In the genomic region with DNA sequence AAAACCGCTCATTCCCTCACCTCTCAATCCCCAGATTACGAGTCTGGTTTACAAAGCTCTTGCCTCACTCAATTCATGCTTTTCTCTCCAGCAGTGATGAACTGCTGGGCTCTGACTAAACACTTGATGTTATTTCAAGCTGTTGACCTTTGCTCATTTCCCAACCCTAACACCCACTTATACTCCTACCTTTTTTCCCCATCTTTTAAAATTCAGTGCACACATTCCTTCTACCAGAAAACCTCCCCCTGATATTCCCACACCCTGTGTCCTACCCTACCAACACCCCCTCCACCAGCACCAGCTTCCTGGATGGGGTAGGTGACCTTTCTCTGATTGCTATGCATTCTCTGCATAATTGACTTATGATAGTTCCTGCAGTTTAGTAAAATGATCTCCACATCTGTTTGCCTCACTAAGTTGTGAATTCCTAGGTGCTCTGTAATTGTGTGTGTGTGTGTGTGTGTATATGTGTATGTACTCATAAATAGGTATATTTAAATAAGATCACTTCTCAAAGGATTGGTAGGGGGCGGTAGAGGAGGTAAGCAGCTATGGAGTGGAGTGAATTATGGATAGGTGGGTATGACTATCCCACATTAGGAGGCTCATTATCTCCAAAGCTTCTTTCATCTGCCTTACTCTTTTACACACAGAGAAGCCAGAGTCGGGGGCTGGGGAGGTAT, we compare ENCODE assay signal across 1 cellular context.
TF ChIP-seq lines count a peak whose summit lies in the region.

No MANE protein-coding gene starts in this region.

TF ChIP-seq in A549, 52 proteins besides CTCF, POLR2A, EP300 and RAD21 (continued from another document):
- TF ChIP-seq, protein P1, sequence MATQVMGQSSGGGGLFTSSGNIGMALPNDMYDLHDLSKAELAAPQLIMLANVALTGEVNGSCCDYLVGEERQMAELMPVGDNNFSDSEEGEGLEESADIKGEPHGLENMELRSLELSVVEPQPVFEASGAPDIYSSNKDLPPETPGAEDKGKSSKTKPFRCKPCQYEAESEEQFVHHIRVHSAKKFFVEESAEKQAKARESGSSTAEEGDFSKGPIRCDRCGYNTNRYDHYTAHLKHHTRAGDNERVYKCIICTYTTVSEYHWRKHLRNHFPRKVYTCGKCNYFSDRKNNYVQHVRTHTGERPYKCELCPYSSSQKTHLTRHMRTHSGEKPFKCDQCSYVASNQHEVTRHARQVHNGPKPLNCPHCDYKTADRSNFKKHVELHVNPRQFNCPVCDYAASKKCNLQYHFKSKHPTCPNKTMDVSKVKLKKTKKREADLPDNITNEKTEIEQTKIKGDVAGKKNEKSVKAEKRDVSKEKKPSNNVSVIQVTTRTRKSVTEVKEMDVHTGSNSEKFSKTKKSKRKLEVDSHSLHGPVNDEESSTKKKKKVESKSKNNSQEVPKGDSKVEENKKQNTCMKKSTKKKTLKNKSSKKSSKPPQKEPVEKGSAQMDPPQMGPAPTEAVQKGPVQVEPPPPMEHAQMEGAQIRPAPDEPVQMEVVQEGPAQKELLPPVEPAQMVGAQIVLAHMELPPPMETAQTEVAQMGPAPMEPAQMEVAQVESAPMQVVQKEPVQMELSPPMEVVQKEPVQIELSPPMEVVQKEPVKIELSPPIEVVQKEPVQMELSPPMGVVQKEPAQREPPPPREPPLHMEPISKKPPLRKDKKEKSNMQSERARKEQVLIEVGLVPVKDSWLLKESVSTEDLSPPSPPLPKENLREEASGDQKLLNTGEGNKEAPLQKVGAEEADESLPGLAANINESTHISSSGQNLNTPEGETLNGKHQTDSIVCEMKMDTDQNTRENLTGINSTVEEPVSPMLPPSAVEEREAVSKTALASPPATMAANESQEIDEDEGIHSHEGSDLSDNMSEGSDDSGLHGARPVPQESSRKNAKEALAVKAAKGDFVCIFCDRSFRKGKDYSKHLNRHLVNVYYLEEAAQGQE (IDR thresholded peaks at IDR 0.05): no peak
- TF ChIP-seq KDM1A (IDR thresholded peaks at IDR 0.05; ENCODE audit: low read depth) (no peak), PBX3 (IDR thresholded peaks at IDR 0.05) (no peak), ESRRA (IDR thresholded peaks at IDR 0.05; ENCODE audit: borderline replicate concordance, low read length) (no peak), CHD2 (IDR thresholded peaks at IDR 0.05; ENCODE audit: low read length, partially characterized antibody) (no peak)
